Comparison of ENCODE assay signal across 26 cellular contexts in the genomic region with DNA sequence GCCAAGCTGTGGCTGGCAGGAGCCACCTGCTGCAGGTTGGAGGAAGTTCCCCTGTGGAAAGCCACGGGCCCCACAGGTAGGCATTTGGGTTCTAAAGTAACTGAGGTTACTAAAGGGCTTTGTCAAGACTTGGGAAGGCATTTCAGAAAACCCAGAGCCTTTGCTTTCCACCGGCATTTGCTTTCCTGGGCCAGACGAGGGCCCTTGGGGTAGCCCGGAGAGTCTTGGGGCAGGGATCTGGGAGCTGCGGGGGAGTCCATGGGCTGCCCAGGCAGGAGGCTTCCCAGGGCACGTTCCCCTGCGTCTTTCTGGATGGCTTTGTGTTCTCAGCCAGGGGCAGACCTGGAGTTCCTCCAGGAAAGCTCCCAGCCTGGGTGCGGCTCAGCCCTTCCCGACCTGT. TPM values are rescaled to one million over a fixed set of nuclear protein-coding genes. Genes with fewer than 3 reads are reported as not detected.
"Had no signal": no experiment of that assay in that cellular context is flagged by ENCODE, and none has a peak within 500 bp of the region (broad histone marks: within the 10 kb centered on the region; RNA-seq: fewer than 3 reads in every experiment).

No MANE protein-coding gene starts in this region.

- H3K9me3 ChIP-seq: neutrophil, ovary, psoas muscle, right lobe of liver, suprapubic skin, testis, tibial artery, transverse colon, upper lobe of right lung, uterus had no signal

- H3K79me2 ChIP-seq: parathyroid adenoma had no signal

- H2AFZ ChIP-seq: parathyroid adenoma had no signal

- ATAC-seq: naive thymus-derived CD8-positive, alpha-beta T cell; natural killer cell treated with Interleukin-12 subunit alpha and Interleukin-12 subunit beta and Interleukin-15 and Interleukin-18, amount 100 ng/mL, for 72 hours; psoas muscle; right cardiac atrium; right lobe of liver; stimulated activated effector memory CD8-positive, alpha-beta T cell treated with anti-CD3 and anti-CD28 coated beads, Interleukin-12 subunit alpha, Interleukin-12 subunit beta, amount 100 ng/mL, for 72 hours; stimulated activated naive B cell treated with anti-CD40 and anti-IgM and Interleukin-4, amounts not matched to agents 10 μg/mL and 1 μg/mL and 100 μg/mL, for 72 hours; stimulated activated naive CD8-positive, alpha-beta T cell treated with anti-CD3 and anti-CD28 coated beads, Interleukin-15, amount 100 ng/mL, for 72 hours; stimulated activated naive CD8-positive, alpha-beta T cell treated with anti-CD3 and anti-CD28 coated beads, Interleukin-15, Interleukin-2, amounts not matched to agents 100 U/mL and 50 U/mL, for 24 hours; upper lobe of right lung had no signal

- H3K4me3 ChIP-seq: ovary, psoas muscle, right lobe of liver, skin epidermis, suprapubic skin, testis, tibial artery, transverse colon, upper lobe of right lung, uterus had no signal

- H3K27ac ChIP-seq: neutrophil, ovary, parathyroid adenoma, psoas muscle, right lobe of liver, skin epidermis, suprapubic skin, testis, tibial artery, transverse colon, upper lobe of right lung, uterus had no signal

- H3K27me3 ChIP-seq: ovary, right lobe of liver, testis, uterus had no signal

- H3K4me1 ChIP-seq: parathyroid adenoma, psoas muscle, right lobe of liver, testis, transverse colon, upper lobe of right lung, uterus had no signal

- H3K36me3 ChIP-seq: neutrophil, ovary, right lobe of liver, suprapubic skin, tibial artery, transverse colon, upper lobe of right lung, uterus had no signal

- DNase-seq: naive B cell; nephron progenitor cell; ovary; posterior cingulate gyrus; psoas muscle; right lobe of liver; stimulated activated CD4-positive, alpha-beta T cell treated with anti-CD3 and anti-CD28 coated beads, Interleukin-15, amount 100 ng/mL, for 24 hours; stimulated activated CD4-positive, alpha-beta T cell treated with anti-CD3 and anti-CD28 coated beads, Interleukin-2, amount 100 ng/mL, for 24 hours; stimulated activated CD4-positive, alpha-beta T cell treated with anti-CD3 and anti-CD28 coated beads, Interleukin-2, amount 100 ng/mL, for 48 hours; stimulated activated CD4-positive, alpha-beta T cell treated with anti-CD3 and anti-CD28 coated beads, Interleukin-4, amount 100 ng/mL, for 24 hours; stimulated activated naive B cell treated with anti-CD40 and anti-IgM and Interleukin-4, amounts not matched to agents 10 μg/mL and 1 μg/mL and 100 μg/mL, for 72 hours; stimulated activated naive CD8-positive, alpha-beta T cell treated with anti-CD3 and anti-CD28 coated beads, Interleukin-15, amount 100 ng/mL, for 72 hours; stimulated activated naive CD8-positive, alpha-beta T cell treated with anti-CD3 and anti-CD28 coated beads, Interleukin-15, Interleukin-2, amounts not matched to agents 100 U/mL and 50 U/mL, for 24 hours; testis; tibial artery; transverse colon; upper lobe of right lung; uterus had no signal

RNA-seq across cellular contexts. Expression of gene JPH3, which starts 43.5 kb away (rescaled TPM):
- total RNA-seq: naive thymus-derived CD8-positive, alpha-beta T cell; natural killer cell treated with Interleukin-12 subunit alpha and Interleukin-12 subunit beta and Interleukin-15 and Interleukin-18, amount 100 ng/mL, for 72 hours; suprapubic skin had no signal
